In genomic region chr1:76949503-76949902, GRCh38 we compare ENCODE assay signal across 22 cellular contexts.
A peak's percentile ranks its signal among the peaks of the same experiment; 100 is the strongest.
DNase-seq lines count a peak whose midpoint lies in the region; ATAC-seq, FAIRE-seq and TF ChIP-seq lines count a peak whose summit lies in the region.
"Had no signal": no experiment of that assay in that cellular context is flagged by ENCODE, and none has a peak within 500 bp of the region (broad histone marks: within the 10 kb centered on the region; RNA-seq: fewer than 3 reads in every experiment).

No MANE protein-coding gene starts in this region.

- in situ Hi-C loops in ACHN (cut with HindIII; ENCODE audit: low pct_ligation_motif_present, low pct_unique_long_range_greater_than_20kb, low sequenced_read_pairs) = no loop called here
- in situ Hi-C loops in gastrocnemius medialis (cut with MboI; ENCODE audit: low sequenced_read_pairs in 4 of 4) = no loop called here

- no peak overlapping the region for H3K4me3 Mint-ChIP-seq in activated T-helper 17 cell treated with anti-CD3 and anti-CD28 coated beads, Interleukin-2, amount 50 U/mL, for 72 hours
- H3K4me3 Mint-ChIP-seq in activated CD4-positive, alpha-beta T cell treated with anti-CD3 and anti-CD28 coated beads, Interleukin-2, amount 10 ng/mL, durations not matched to agents 24 days and 14 days = no peak overlapping the region
- H3K4me3 Mint-ChIP-seq: activated T-cell treated with anti-CD3 and anti-CD28 coated beads, Interleukin-2, amount 50 U/mL, for 72 hours; naive thymus-derived CD8-positive, alpha-beta T cell had no signal

- H3K4me2 ChIP-seq in keratinocyte (ENCODE audit: control insufficient read depth, extremely low read depth, insufficient read depth, low read depth, low read length) = peak overlapping the region; percentile 35

- peak; percentile 56 for ATAC-seq in activated T-helper 17 cell treated with anti-CD3 and anti-CD28 coated beads, Interleukin-2, amount 50 U/mL, for 72 hours (replicated peaks)
- no peak for ATAC-seq in gastrocnemius medialis
- ATAC-seq: esophagus mucosa; HCT116; naive thymus-derived CD8-positive, alpha-beta T cell; upper lobe of right lung had no signal

- no peaks in the 10 kb centered on the region for H3K27me3 Mint-ChIP-seq in activated T-helper 17 cell treated with anti-CD3 and anti-CD28 coated beads, Interleukin-2, amount 50 U/mL, for 72 hours
- peaks cover 4% of the 10 kb centered on the region for H3K27me3 Mint-ChIP-seq in activated CD4-positive, alpha-beta T cell treated with anti-CD3 and anti-CD28 coated beads, Interleukin-2, amount 10 ng/mL, durations not matched to agents 24 days and 14 days
- H3K27me3 Mint-ChIP-seq: naive thymus-derived CD8-positive, alpha-beta T cell had no signal

- H3K4me1 Mint-ChIP-seq in activated T-helper 17 cell treated with anti-CD3 and anti-CD28 coated beads, Interleukin-2, amount 50 U/mL, for 72 hours = no peaks in the 10 kb centered on the region
- no peaks in the 10 kb centered on the region for H3K4me1 Mint-ChIP-seq in activated CD4-positive, alpha-beta T cell treated with anti-CD3 and anti-CD28 coated beads, Interleukin-2, amount 10 ng/mL, durations not matched to agents 24 days and 14 days
- H3K4me1 Mint-ChIP-seq: naive thymus-derived CD8-positive, alpha-beta T cell had no signal

- H2AFZ ChIP-seq in keratinocyte (ENCODE audit: control insufficient read depth, low read length) = no peak overlapping the region

- H3K9me1 ChIP-seq in keratinocyte (ENCODE audit: control insufficient read depth, extremely low read depth, insufficient read depth, low read length) = no peaks in the 10 kb centered on the region

- peaks cover 21% of the 10 kb centered on the region for H3K4me1 ChIP-seq in keratinocyte (ENCODE audit: control insufficient read depth, extremely low read depth, insufficient read depth, low read length)
- no peaks in the 10 kb centered on the region for H3K4me1 ChIP-seq in gastrocnemius medialis
- H3K4me1 ChIP-seq: upper lobe of right lung had no signal

- intact Hi-C loops in activated CD4-positive, alpha-beta T cell treated with anti-CD3 and anti-CD28 coated beads, Interleukin-2, amount 10 ng/mL, durations not matched to agents 24 days and 14 days (cut with micrococcal nuclease) = no loop called here
- intact Hi-C loops in gastrocnemius medialis (cut with DNase I; ENCODE audit: low total_unique reads) = no loop called here

- H3K9me3 ChIP-seq in keratinocyte (ENCODE audit: control insufficient read depth, low read depth, low read length) (no peaks in the 10 kb centered on the region), gastrocnemius medialis (no peaks in the 10 kb centered on the region)
- H3K9me3 ChIP-seq: adrenal gland, upper lobe of right lung had no signal

- no peaks in the 10 kb centered on the region for H3K79me2 ChIP-seq in keratinocyte (ENCODE audit: control insufficient read depth, insufficient read depth, low read length)

- H3K27ac ChIP-seq in keratinocyte (ENCODE audit: control insufficient read depth, insufficient read depth, low read length) (no peak overlapping the region), gastrocnemius medialis (no peak overlapping the region)
- H3K27ac ChIP-seq: adrenal gland, coronary artery, upper lobe of right lung had no signal

- H3K9me3 Mint-ChIP-seq in activated T-helper 17 cell treated with anti-CD3 and anti-CD28 coated beads, Interleukin-2, amount 50 U/mL, for 72 hours = no peaks in the 10 kb centered on the region
- H3K9me3 Mint-ChIP-seq in activated CD4-positive, alpha-beta T cell treated with anti-CD3 and anti-CD28 coated beads, Interleukin-2, amount 10 ng/mL, durations not matched to agents 24 days and 14 days = no peaks in the 10 kb centered on the region
- H3K9me3 Mint-ChIP-seq: activated T-cell treated with anti-CD3 and anti-CD28 coated beads, Interleukin-2, amount 50 U/mL, for 72 hours; naive thymus-derived CD8-positive, alpha-beta T cell had no signal

- no peak overlapping the region for H3K4me3 ChIP-seq in keratinocyte (ENCODE audit: control insufficient read depth in 2 of 3, extremely low read depth in 1 of 3, insufficient read depth in 2 of 3, low read depth in 1 of 3, low read length in 3 of 3)
- no peak overlapping the region for H3K4me3 ChIP-seq in gastrocnemius medialis
- H3K4me3 ChIP-seq: adrenal gland, coronary artery, upper lobe of right lung had no signal

- H3K36me3 Mint-ChIP-seq in activated T-helper 17 cell treated with anti-CD3 and anti-CD28 coated beads, Interleukin-2, amount 50 U/mL, for 72 hours (ENCODE audit: low read depth) = no peaks in the 10 kb centered on the region
- no peaks in the 10 kb centered on the region for H3K36me3 Mint-ChIP-seq in activated CD4-positive, alpha-beta T cell treated with anti-CD3 and anti-CD28 coated beads, Interleukin-2, amount 10 ng/mL, durations not matched to agents 24 days and 14 days (ENCODE audit: low read depth)
- H3K36me3 Mint-ChIP-seq: naive thymus-derived CD8-positive, alpha-beta T cell had no signal

- H3K27me3 ChIP-seq in keratinocyte (ENCODE audit: control insufficient read depth, extremely low read depth, insufficient read depth, low read length) (no peaks in the 10 kb centered on the region), gastrocnemius medialis (no peaks in the 10 kb centered on the region)
- H3K27me3 ChIP-seq: adrenal gland, upper lobe of right lung had no signal

- TF ChIP-seq POLR2A in gastrocnemius medialis (IDR thresholded peaks at IDR 0.05) = no peak

- FAIRE-seq in keratinocyte (lab: Jason Lieb, UNC) = peak; percentile 75

- DNase-seq in ACHN = peak; percentile 16
- DNase-seq in HK-2 (ENCODE audit: unreplicated experiment) = peak; percentile 67
- DNase-seq in keratinocyte (ENCODE audit: low read depth, low spot score) = peak; percentile 30
- no peak for DNase-seq in activated T-cell treated with anti-CD3 and anti-CD28 coated beads for 4 hours
- no peak for DNase-seq in activated CD4-positive, alpha-beta T cell treated with anti-CD3 and anti-CD28 coated beads, Interleukin-2, amount 10 ng/mL, durations not matched to agents 24 days and 14 days
- no peak for DNase-seq in gastrocnemius medialis
- no peak for DNase-seq in NK-92 treated with Interleukin-12 subunit alpha and Interleukin-12 subunit beta, amount 100 ng/mL, for 24 hours (lab: John Stamatoyannopoulos, UW)
- DNase-seq: activated CD4-positive, alpha-beta T cell treated with anti-CD3 and anti-CD28 coated beads for 48 hours; activated T-cell treated with anti-CD3 and anti-CD28 coated beads, Interleukin-2, amount 50 U/mL, for 72 hours; Calu3; Kasumi-1; naive thymus-derived CD8-positive, alpha-beta T cell; NCI-H1930; NCI-H524 treated with DMSO at 0.1 percent for 48 hours; RPMI8226; T-helper 2 cell; upper lobe of right lung had no signal

- no peak overlapping the region for H3K9ac ChIP-seq in keratinocyte (ENCODE audit: control insufficient read depth, extremely low read depth, insufficient read depth, low read length)

- no peaks in the 10 kb centered on the region for H4K20me1 ChIP-seq in keratinocyte (ENCODE audit: control insufficient read depth, extremely low read depth, insufficient read depth, low read length)

- dilution Hi-C loops in keratinocyte (cut with MboI; ENCODE audit: extremely low pct_ligation_motif_present, low sequenced_read_pairs) = no loop called here

- H3K36me3 ChIP-seq in keratinocyte (ENCODE audit: control insufficient read depth in 2 of 2, extremely low read depth in 1 of 2, insufficient read depth in 2 of 2, low read length in 2 of 2) = no peaks in the 10 kb centered on the region
- no peaks in the 10 kb centered on the region for H3K36me3 ChIP-seq in gastrocnemius medialis
- H3K36me3 ChIP-seq: adrenal gland, upper lobe of right lung had no signal

- H3K27ac Mint-ChIP-seq in activated T-helper 17 cell treated with anti-CD3 and anti-CD28 coated beads, Interleukin-2, amount 50 U/mL, for 72 hours = no peak overlapping the region
- H3K27ac Mint-ChIP-seq in activated CD4-positive, alpha-beta T cell treated with anti-CD3 and anti-CD28 coated beads, Interleukin-2, amount 10 ng/mL, durations not matched to agents 24 days and 14 days = no peak overlapping the region
- H3K27ac Mint-ChIP-seq: activated T-cell treated with anti-CD3 and anti-CD28 coated beads, Interleukin-2, amount 50 U/mL, for 72 hours; naive thymus-derived CD8-positive, alpha-beta T cell had no signal

- no peak for TF ChIP-seq CTCF in keratinocyte (optimal IDR thresholded peaks at IDR 0.05 in 1 of 3, IDR thresholded peaks at IDR 0.05 in 1 of 3, conservative IDR thresholded peaks at IDR 0.05 in 1 of 3; ENCODE audit: extremely low read depth in 1 of 3, insufficient read depth in 2 of 3, low read length in 3 of 3)
- no peak for TF ChIP-seq CTCF in gastrocnemius medialis (IDR thresholded peaks at IDR 0.05 in 4 of 5, conservative IDR thresholded peaks at IDR 0.05 in 1 of 5)

Comparison
In these comparisons a context has a peak if more than half of its experiments do, and no peak if none do; other contexts are left out.
1. DNase-seq: peak in ACHN (single experiment), HK-2 (single experiment) and keratinocyte (single experiment); none in activated T-cell treated with anti-CD3 and anti-CD28 coated beads for 4 hours (single experiment), activated CD4-positive, alpha-beta T cell treated with anti-CD3 and anti-CD28 coated beads, Interleukin-2, amount 10 ng/mL, durations not matched to agents 24 days and 14 days (single experiment), gastrocnemius medialis (0 of 2) and NK-92 treated with Interleukin-12 subunit alpha and Interleukin-12 subunit beta, amount 100 ng/mL, for 24 hours (single experiment).